In genomic region chr5:147327421-147327820, GRCh38 we compare ENCODE assay signal across 29 cellular contexts.
"Had no signal": no experiment of that assay in that cellular context is flagged by ENCODE, and none has a peak within 500 bp of the region (broad histone marks: within the 10 kb centered on the region; RNA-seq: fewer than 3 reads in every experiment).

No MANE protein-coding gene starts in this region.

- H3K4me3 ChIP-seq: colonic mucosa, gastrocnemius medialis, neural progenitor cell, prostate gland, right atrium auricular region, testis, tibial artery had no signal

- H3K36me3 ChIP-seq: colonic mucosa, gastrocnemius medialis, prostate gland, right atrium auricular region had no signal

- H3K9me3 ChIP-seq: colonic mucosa, gastrocnemius medialis, prostate gland, right atrium auricular region, testis, tibial artery had no signal

- H3K36me3 Mint-ChIP-seq: naive thymus-derived CD4-positive, alpha-beta T cell; neural progenitor cell; stimulated activated memory B cell treated with anti-CD40 and anti-IgM and Interleukin-4, amounts not matched to agents 10 μg/mL and 1 μg/mL and 100 μg/mL, for 72 hours; type B pancreatic cell had no signal

- H3K27ac ChIP-seq: colonic mucosa, epithelial cell of prostate, gastrocnemius medialis, neural progenitor cell, prostate gland, right atrium auricular region, testis, tibial artery had no signal

- H3K4me3 Mint-ChIP-seq: dendritic cell treated with granulocyte-macrophage colony-stimulating factor and Interleukin-4, amounts not matched to agents 40 ng/mL and 50 ng/mL, for 4 days; endodermal cell; naive thymus-derived CD4-positive, alpha-beta T cell; nephron; neural progenitor cell; stimulated activated memory B cell treated with anti-CD40 and anti-IgM and Interleukin-4, amounts not matched to agents 10 μg/mL and 1 μg/mL and 100 μg/mL, for 72 hours; type B pancreatic cell had no signal

- H3K4me1 Mint-ChIP-seq: endodermal cell; nephron; stimulated activated memory B cell treated with anti-CD40 and anti-IgM and Interleukin-4, amounts not matched to agents 10 μg/mL and 1 μg/mL and 100 μg/mL, for 72 hours had no signal

- DNase-seq: colonic mucosa; effector CD8-positive, alpha-beta T cell; endodermal cell; foreskin fibroblast; gastrocnemius medialis; head of caudate nucleus; kidney; mesendoderm; midbrain; naive thymus-derived CD4-positive, alpha-beta T cell; nucleus accumbens; stimulated activated CD4-positive, alpha-beta T cell treated with anti-CD3 and anti-CD28 coated beads, Interleukin-2, amount 100 ng/mL, for 24 hours; stimulated activated CD4-positive, alpha-beta T cell treated with anti-CD3 and anti-CD28 coated beads, Interleukin-4, amount 100 ng/mL, for 24 hours; stimulated activated naive CD8-positive, alpha-beta T cell treated with anti-CD3 and anti-CD28 coated beads, Interleukin-15, Interleukin-2, amounts not matched to agents 100 U/mL and 50 U/mL, for 24 hours; substantia nigra; testis; tibial artery had no signal

- H3K4me1 ChIP-seq: colonic mucosa, gastrocnemius medialis, prostate gland, right atrium auricular region, testis, tibial artery had no signal

- H3K27me3 ChIP-seq: colonic mucosa, gastrocnemius medialis, neural progenitor cell, right atrium auricular region, testis, tibial artery had no signal

- FAIRE-seq: kidney, urothelium cell line had no signal

- H3K9ac ChIP-seq: neural progenitor cell had no signal

- H3K9me3 Mint-ChIP-seq: dendritic cell treated with granulocyte-macrophage colony-stimulating factor and Interleukin-4, amounts not matched to agents 40 ng/mL and 50 ng/mL, for 4 days; endodermal cell; nephron; neural progenitor cell; type B pancreatic cell had no signal

- H2AFZ ChIP-seq: neural progenitor cell had no signal

- H3K27ac Mint-ChIP-seq: dendritic cell treated with granulocyte-macrophage colony-stimulating factor and Interleukin-4, amounts not matched to agents 40 ng/mL and 50 ng/mL, for 4 days; endodermal cell; naive thymus-derived CD4-positive, alpha-beta T cell; nephron; neural progenitor cell; stimulated activated memory B cell treated with anti-CD40 and anti-IgM and Interleukin-4, amounts not matched to agents 10 μg/mL and 1 μg/mL and 100 μg/mL, for 72 hours; type B pancreatic cell had no signal

- ATAC-seq: esophagus mucosa; gastrocnemius medialis; left lobe of liver; naive thymus-derived CD4-positive, alpha-beta T cell; sciatic nerve; stimulated activated memory B cell treated with anti-CD40 and anti-IgM and Interleukin-4, amounts not matched to agents 10 μg/mL and 1 μg/mL and 100 μg/mL, for 72 hours; stimulated activated naive CD8-positive, alpha-beta T cell treated with anti-CD3 and anti-CD28 coated beads, Interleukin-15, Interleukin-2, amounts not matched to agents 100 U/mL and 50 U/mL, for 24 hours had no signal

- H3K4me2 ChIP-seq: neural progenitor cell had no signal

- H3K27me3 Mint-ChIP-seq: dendritic cell treated with granulocyte-macrophage colony-stimulating factor and Interleukin-4, amounts not matched to agents 40 ng/mL and 50 ng/mL, for 4 days; stimulated activated memory B cell treated with anti-CD40 and anti-IgM and Interleukin-4, amounts not matched to agents 10 μg/mL and 1 μg/mL and 100 μg/mL, for 72 hours had no signal
